Comparison of ENCODE assay signal across 25 cellular contexts in the genomic region with DNA sequence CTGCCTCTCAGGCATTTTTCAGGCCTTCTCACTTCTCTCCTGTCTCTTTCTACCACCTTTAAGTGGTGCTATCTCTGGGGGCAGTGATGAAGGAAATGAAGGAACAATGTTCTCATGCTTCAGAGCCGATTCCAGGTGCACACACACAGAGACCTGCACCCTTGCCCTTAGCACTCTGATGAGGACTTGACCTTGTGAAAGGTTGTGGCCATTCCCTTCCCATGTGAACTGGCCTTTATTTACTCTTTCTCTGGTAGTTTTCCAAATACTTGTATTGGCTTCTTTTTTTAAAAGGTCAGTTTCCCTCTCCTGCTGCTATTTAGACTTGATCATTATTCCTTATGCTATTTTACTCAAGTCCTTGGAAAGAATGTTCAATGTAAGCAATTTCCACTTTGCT.
"Had no signal": no experiment of that assay in that cellular context is flagged by ENCODE, and none has a peak within 500 bp of the region (broad histone marks: within the 10 kb centered on the region; RNA-seq: fewer than 3 reads in every experiment).

No MANE protein-coding gene starts in this region.

- DNase-seq: colonic mucosa; effector CD8-positive, alpha-beta T cell; endodermal cell; foreskin fibroblast; gastrocnemius medialis; heart left ventricle; kidney; left cardiac atrium; left ventricle myocardium inferior; lower lobe of right lung; naive thymus-derived CD4-positive, alpha-beta T cell; posterior cingulate gyrus; psoas muscle; right cardiac atrium; small intestine; stimulated activated CD4-positive, alpha-beta T cell treated with anti-CD3 and anti-CD28 coated beads, Interleukin-15, amount 100 ng/mL, for 24 hours; stimulated activated CD4-positive, alpha-beta T cell treated with anti-CD3 and anti-CD28 coated beads, Interleukin-2, amount 100 ng/mL, for 48 hours; stimulated activated naive B cell treated with anti-CD40 and anti-IgM and Interleukin-4, amounts not matched to agents 10 μg/mL and 1 μg/mL and 100 μg/mL, for 72 hours; transverse colon had no signal

- H3K9me3 ChIP-seq: colonic mucosa, gastrocnemius medialis, heart left ventricle, left ventricle myocardium inferior, lower lobe of right lung, psoas muscle, suprapubic skin, transverse colon, vagina had no signal

- H3K36me3 ChIP-seq: colonic mucosa, gastrocnemius medialis, heart left ventricle, left ventricle myocardium inferior, lower lobe of right lung, neural progenitor cell, suprapubic skin, transverse colon, vagina had no signal

- H3K4me2 ChIP-seq: hepatocyte, neural progenitor cell had no signal

- ATAC-seq: esophagus mucosa; gastrocnemius medialis; heart left ventricle; left cardiac atrium; lower lobe of right lung; naive thymus-derived CD4-positive, alpha-beta T cell; psoas muscle; right cardiac atrium; stimulated activated naive B cell treated with anti-CD40 and anti-IgM and Interleukin-4, amounts not matched to agents 10 μg/mL and 1 μg/mL and 100 μg/mL, for 72 hours had no signal

- H3K27ac ChIP-seq: colonic mucosa, epithelial cell of prostate, gastrocnemius medialis, heart left ventricle, hepatocyte, left ventricle myocardium inferior, lower lobe of right lung, neural progenitor cell, psoas muscle, suprapubic skin, transverse colon, vagina had no signal

- H3K79me2 ChIP-seq: hepatocyte had no signal

- H3K9ac ChIP-seq: neural progenitor cell had no signal

- FAIRE-seq: kidney, small intestine had no signal

- H3K4me3 ChIP-seq: colonic mucosa, gastrocnemius medialis, heart left ventricle, hepatocyte, left ventricle myocardium inferior, lower lobe of right lung, neural progenitor cell, psoas muscle, suprapubic skin, transverse colon, vagina had no signal

- H3K27me3 ChIP-seq: colonic mucosa, gastrocnemius medialis, heart left ventricle, hepatocyte, neural progenitor cell, suprapubic skin, transverse colon, vagina had no signal

- H2AFZ ChIP-seq: hepatocyte, neural progenitor cell had no signal

- H3K4me1 ChIP-seq: colonic mucosa, gastrocnemius medialis, heart left ventricle, left ventricle myocardium inferior, lower lobe of right lung, neural progenitor cell, psoas muscle, suprapubic skin, transverse colon, vagina had no signal
